Comparison of ENCODE assay signal across 8 cellular contexts in the genomic region with DNA sequence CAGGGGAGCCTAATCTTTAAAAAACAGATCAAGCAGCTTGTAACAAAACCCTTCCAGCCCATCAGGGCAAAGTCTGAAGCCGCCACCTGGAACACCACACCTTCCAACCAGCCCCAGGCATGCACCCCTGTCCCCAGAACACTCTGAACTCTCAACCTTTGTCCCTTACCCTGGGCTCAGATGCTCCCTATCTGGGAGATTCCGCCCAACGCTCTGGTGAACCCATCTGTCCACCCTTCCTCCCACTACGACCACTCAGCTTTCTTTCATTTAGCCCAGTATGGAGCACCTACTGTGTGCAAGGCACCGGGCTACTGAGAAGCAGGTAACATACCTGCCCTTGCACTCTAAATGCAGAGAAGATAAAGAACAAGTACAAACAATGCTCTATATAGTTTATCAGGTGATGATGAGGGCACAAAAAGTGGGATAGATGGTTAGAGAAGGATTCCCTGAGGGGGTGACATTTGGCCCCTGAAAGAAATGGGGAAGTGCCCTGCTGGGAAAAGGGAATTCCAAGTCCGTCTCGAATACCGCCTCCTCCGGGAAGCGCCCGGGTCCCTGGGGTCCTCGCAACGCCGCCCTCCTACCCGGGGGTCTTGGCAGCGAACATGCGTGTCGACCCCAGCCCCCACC. TPM values are rescaled to one million over a fixed set of nuclear protein-coding genes. Genes with fewer than 3 reads are reported as not detected.
DNase-seq lines count a peak whose midpoint lies in the region; ATAC-seq, FAIRE-seq and TF ChIP-seq lines count a peak whose summit lies in the region.

No MANE protein-coding gene starts in this region.

- H3K36me3 Mint-ChIP-seq in astrocyte (ENCODE audit: low read depth, unreplicated experiment) = no peaks in the 10 kb centered on the region

- peaks cover 34% of the 10 kb centered on the region for H3K79me2 ChIP-seq in astrocyte (ENCODE audit: insufficient read depth, low read length)

- FAIRE-seq in astrocyte (lab: Jason Lieb, UNC) (no peak), frontal cortex (lab: Jason Lieb, UNC) (no peak)

- peaks cover 4% of the 10 kb centered on the region for H3K4me1 Mint-ChIP-seq in astrocyte (ENCODE audit: low read depth, unreplicated experiment)

- TF ChIP-seq POLR2A in heart left ventricle (IDR thresholded peaks at IDR 0.05) = no peak

- no peak for TF ChIP-seq CTCF in heart left ventricle (IDR thresholded peaks at IDR 0.05)
- TF ChIP-seq CTCF in astrocyte (IDR thresholded peaks at IDR 0.05; ENCODE audit: insufficient read depth, low read depth, low read length) = no peak
- no peak for TF ChIP-seq CTCF in lower lobe of right lung (IDR thresholded peaks at IDR 0.05)
- TF ChIP-seq CTCF in upper lobe of right lung (IDR thresholded peaks at IDR 0.05) = no peak

- no peaks in the 10 kb centered on the region for H3K9me3 ChIP-seq in heart left ventricle
- H3K9me3 ChIP-seq in astrocyte (ENCODE audit: insufficient read depth, low read depth, low read length) = no peaks in the 10 kb centered on the region
- no peaks in the 10 kb centered on the region for H3K9me3 ChIP-seq in lower lobe of right lung
- no peaks in the 10 kb centered on the region for H3K9me3 ChIP-seq in upper lobe of right lung

- H3K27ac Mint-ChIP-seq in astrocyte (ENCODE audit: unreplicated experiment) = peak overlapping the region; percentile 16

- H3K4me1 ChIP-seq in heart left ventricle = peaks cover 0 to 18% (median 14%) of the 10 kb centered on the region in 12 donors
- peaks cover 8% of the 10 kb centered on the region for H3K4me1 ChIP-seq in astrocyte (ENCODE audit: insufficient read depth, low read length)
- peaks cover 20% of the 10 kb centered on the region for H3K4me1 ChIP-seq in lower lobe of right lung
- H3K4me1 ChIP-seq in upper lobe of right lung = peaks cover 16% of the 10 kb centered on the region

- peaks cover 23% of the 10 kb centered on the region for H3K27me3 Mint-ChIP-seq in astrocyte (ENCODE audit: low read depth, unreplicated experiment)

- ATAC-seq in heart left ventricle = no peak
- ATAC-seq in left ventricle myocardium superior = no peak
- ATAC-seq in lower lobe of right lung = no peak
- no peak for ATAC-seq in upper lobe of right lung
- ATAC-seq in HG03095 (IDR thresholded peaks at IDR 0.05; ENCODE audit: unreplicated experiment) = no peak
- ATAC-seq in sciatic nerve = no peak

- peak overlapping the region; percentile 84 for H3K4me3 Mint-ChIP-seq in astrocyte (ENCODE audit: unreplicated experiment)

- 10 to 27% (median 11%) methylated on average over 8 to 18 of the region's 18 CpGs for WGBS in heart left ventricle, 4 donors

- H2AFZ ChIP-seq in astrocyte (ENCODE audit: low read depth, low read length) = peak overlapping the region; percentile 98

- intact Hi-C loops in heart left ventricle (cut with DNase I) = no loop called here
- intact Hi-C loops in left ventricle myocardium superior (cut with micrococcal nuclease) = no loop called here
- intact Hi-C loops in lower lobe of right lung (cut with DNase I) = no loop called here
- intact Hi-C loops in upper lobe of right lung (cut with DNase I) = no loop called here
- intact Hi-C loops in sciatic nerve (cut with DNase I) = no loop called here

- peaks cover 2% of the 10 kb centered on the region for H3K9me3 Mint-ChIP-seq in astrocyte (ENCODE audit: unreplicated experiment)

- DNase-seq in heart left ventricle (no peak), left ventricle myocardium superior (no peak), astrocyte (ENCODE audit: low read depth) (no peak), lower lobe of right lung (no peak), upper lobe of right lung (no peak), frontal cortex (ENCODE audit: low spot score in 2 of 2) (no peak), sciatic nerve (ENCODE audit: low spot score) (no peak)

- H3K27me3 ChIP-seq in heart left ventricle = no peaks in the 10 kb centered on the region
- peaks cover 2% of the 10 kb centered on the region for H3K27me3 ChIP-seq in astrocyte (ENCODE audit: insufficient read depth, low read length)
- no peaks in the 10 kb centered on the region for H3K27me3 ChIP-seq in lower lobe of right lung (ENCODE audit: low read depth)
- no peaks in the 10 kb centered on the region for H3K27me3 ChIP-seq in upper lobe of right lung

- H3K4me2 ChIP-seq in astrocyte (ENCODE audit: low read length) = peak overlapping the region; percentile 95

- peaks cover 27% of the 10 kb centered on the region for H4K20me1 ChIP-seq in astrocyte (ENCODE audit: insufficient read depth, low read length)

- H3K4me3 ChIP-seq in heart left ventricle (peak overlapping the region; percentile 72 to 98 (median 85)), astrocyte (ENCODE audit: insufficient read depth, low read depth, low read length) (peak overlapping the region; percentile 78), lower lobe of right lung (peak overlapping the region; percentile 99), upper lobe of right lung (peak overlapping the region; percentile 91)

- H3K9ac ChIP-seq in astrocyte (ENCODE audit: low read length) = peak overlapping the region; percentile 96

- H3K27ac ChIP-seq in heart left ventricle (peak overlapping the region in 9 of 12 donors; percentile 17 to 79 (median 56)), astrocyte (ENCODE audit: low read depth, low read length) (peak overlapping the region; percentile 71), lower lobe of right lung (peak overlapping the region; percentile 78), upper lobe of right lung (peak overlapping the region; percentile 72)

- H3K36me3 ChIP-seq in heart left ventricle (no peaks in the 10 kb centered on the region), astrocyte (ENCODE audit: insufficient read depth, low read length) (no peaks in the 10 kb centered on the region), lower lobe of right lung (no peaks in the 10 kb centered on the region), upper lobe of right lung (no peaks in the 10 kb centered on the region)

RNA-seq across cellular contexts. Expression of a gene that starts 0.6 kb away (rescaled TPM):
- total RNA-seq in heart left ventricle = 10 to 100 TPM; 24.1 to 45.7 (median 29.9) TPM
- polyA plus RNA-seq in heart left ventricle = 10 to 100 TPM; 19.4 to 43.7 TPM
- 27.3 TPM for total RNA-seq in left ventricle myocardium superior
- 37.9 and 38.4 TPM in 2 replicates for total RNA-seq in astrocyte
- 94.0 TPM for total RNA-seq in lower lobe of right lung
- total RNA-seq in upper lobe of right lung = 78.4 TPM
- 28.1 TPM for total RNA-seq in frontal cortex
- total RNA-seq in sciatic nerve = 62.8 TPM
